8 cellular contexts compared by ENCODE assay signal in genomic region chr7:131556055-131556911, GRCh38. TPM values are rescaled to one million over a fixed set of nuclear protein-coding genes. Genes with fewer than 3 reads are reported as not detected.
DNase-seq lines count a peak whose midpoint lies in the region; ATAC-seq and TF ChIP-seq lines count a peak whose summit lies in the region.

Gene PODXL (minus strand): TSS chr7:131556628. CDS start chr7:131556359, 269 bp downstream.

- H3K18ac ChIP-seq in mesendoderm (ENCODE audit: low read length): peak within 1 kb of the TSS; percentile 86

- H3K4me1 Mint-ChIP-seq in activated CD8-positive, alpha-beta T cell treated with anti-CD3 and anti-CD28 coated beads, Interleukin-2, amount 10 ng/mL, durations not matched to agents 7 days and 5 days (ENCODE audit: low read depth): peaks cover 16% of the 10 kb centered on the region

- H3K27ac Mint-ChIP-seq in activated CD8-positive, alpha-beta T cell treated with anti-CD3 and anti-CD28 coated beads, Interleukin-2, amount 10 ng/mL, durations not matched to agents 7 days and 5 days: no peak within 1 kb of the TSS

- H2BK5ac ChIP-seq in mesendoderm (ENCODE audit: low read length): peak within 1 kb of the TSS; percentile 65

- H3K36me3 Mint-ChIP-seq in activated CD8-positive, alpha-beta T cell treated with anti-CD3 and anti-CD28 coated beads, Interleukin-2, amount 10 ng/mL, durations not matched to agents 7 days and 5 days (ENCODE audit: low read depth): no peaks in the 10 kb centered on the region

- peak; percentile 78 for ATAC-seq in GM18909 (IDR thresholded peaks at IDR 0.05; ENCODE audit: poor library complexity, unreplicated experiment)
- peak; percentile 81 for ATAC-seq in HG03159 (IDR thresholded peaks at IDR 0.05; ENCODE audit: unreplicated experiment)
- ATAC-seq in activated CD8-positive, alpha-beta T cell treated with anti-CD3 and anti-CD28 coated beads, Interleukin-2, amount 10 ng/mL, durations not matched to agents 7 days and 5 days: peak; percentile 85

- peaks cover 49% of the 10 kb centered on the region for H3K79me2 ChIP-seq in mesendoderm (ENCODE audit: control insufficient read depth, insufficient read depth, low read length)

- DNase-seq in AG10803 (ENCODE audit: low read depth) (peak; percentile 74), NCI-H69 (lab: John Stamatoyannopoulos, UW) (peak; percentile 88), mesendoderm (peak; percentile 83)
- peak; percentile 71 for DNase-seq in activated CD8-positive, alpha-beta T cell treated with anti-CD3 and anti-CD28 coated beads, Interleukin-2, amount 10 ng/mL, durations not matched to agents 7 days and 5 days
- DNase-seq in stimulated activated CD8-positive, alpha-beta memory T cell treated with anti-CD3 and anti-CD28 coated beads, Interleukin-2, amount 100 ng/mL, for 1 hour (ENCODE audit: low read depth in 2 of 2): peak; percentile 13 to 22

- H3K9ac ChIP-seq in endocrine pancreas (ENCODE audit: control insufficient read depth, insufficient read depth, low read length) (peak within 1 kb of the TSS; percentile 49), mesendoderm (ENCODE audit: low read length) (peak within 1 kb of the TSS; percentile 84)

- peak within 1 kb of the TSS; percentile 80 for H2BK120ac ChIP-seq in mesendoderm (ENCODE audit: low read depth, low read length)

- peak within 1 kb of the TSS; percentile 84 for H3K4me2 ChIP-seq in mesendoderm (ENCODE audit: low read length)

- H3K4ac ChIP-seq in mesendoderm (ENCODE audit: low read depth, low read length): peak within 1 kb of the TSS; percentile 93

- peaks cover 4% of the 10 kb centered on the region for H3K27me3 ChIP-seq in endocrine pancreas (ENCODE audit: control insufficient read depth, insufficient read depth, low read length)
- no peaks in the 10 kb centered on the region for H3K27me3 ChIP-seq in mesendoderm (ENCODE audit: insufficient read depth, low read length, poor library complexity)

- H3K36me3 ChIP-seq in endocrine pancreas (ENCODE audit: control insufficient read depth, insufficient read depth, low read length) (no peaks in the 10 kb centered on the region), mesendoderm (ENCODE audit: control insufficient read depth, insufficient read depth, low read length) (no peaks in the 10 kb centered on the region)

- H3K9me3 Mint-ChIP-seq in activated CD8-positive, alpha-beta T cell treated with anti-CD3 and anti-CD28 coated beads, Interleukin-2, amount 10 ng/mL, durations not matched to agents 7 days and 5 days (ENCODE audit: insufficient read depth): no peaks in the 10 kb centered on the region

- no peak within 1 kb of the TSS for H2AK5ac ChIP-seq in mesendoderm (ENCODE audit: low read length)

- WGBS in mesendoderm (ENCODE audit: extremely low coverage, insufficient coverage, low lambda C conversion rate): no CpG with 5 or more reads among the region's 112 CpGs

- CTCF ChIA-PET in activated CD8-positive, alpha-beta T cell treated with anti-CD3 and anti-CD28 coated beads, Interleukin-2, amount 10 ng/mL, durations not matched to agents 7 days and 5 days (lab: Charles Lee): interaction anchor here (2.1 kb wide), 1 partner anchor 10 kb away, joined by 9 read pairs; no protein-coding TSS in a partner anchor

- H3K4me1 ChIP-seq in endocrine pancreas (ENCODE audit: control insufficient read depth, insufficient read depth, low read length) (no peaks in the 10 kb centered on the region), mesendoderm (ENCODE audit: control insufficient read depth, low read depth, low read length) (peaks cover 18% of the 10 kb centered on the region)

- no peak for TF ChIP-seq CTCF in AG10803 (conservative IDR thresholded peaks at IDR 0.05; ENCODE audit: low read length)

- POLR2A ChIA-PET in activated CD8-positive, alpha-beta T cell treated with anti-CD3 and anti-CD28 coated beads, Interleukin-2, amount 10 ng/mL, durations not matched to agents 7 days and 5 days (lab: Charles Lee): no interaction called here

- no peak within 1 kb of the TSS for H4K5ac ChIP-seq in mesendoderm (ENCODE audit: low read length)

- H3K27me3 Mint-ChIP-seq in activated CD8-positive, alpha-beta T cell treated with anti-CD3 and anti-CD28 coated beads, Interleukin-2, amount 10 ng/mL, durations not matched to agents 7 days and 5 days (ENCODE audit: low read depth): peaks cover 57% of the 10 kb centered on the region

- peak within 1 kb of the TSS; percentile 10 for H2BK15ac ChIP-seq in mesendoderm (replicated peaks; ENCODE audit: low read depth)

- peak within 1 kb of the TSS; percentile 61 for H3K4me3 Mint-ChIP-seq in activated CD8-positive, alpha-beta T cell treated with anti-CD3 and anti-CD28 coated beads, Interleukin-2, amount 10 ng/mL, durations not matched to agents 7 days and 5 days

- H3K9me3 ChIP-seq in endocrine pancreas (ENCODE audit: control insufficient read depth, low read length): no peaks in the 10 kb centered on the region

- H3K27ac ChIP-seq in mesendoderm (ENCODE audit: low read depth, low read length): peak within 1 kb of the TSS; percentile 83

- H3K56ac ChIP-seq in mesendoderm (ENCODE audit: low read length): peak within 1 kb of the TSS; percentile 91

- H3K23ac ChIP-seq in mesendoderm (ENCODE audit: low read length): peak within 1 kb of the TSS; percentile 72

- H3K4me3 ChIP-seq in AG10803 (ENCODE audit: low read length) (peak within 1 kb of the TSS; percentile 69), endocrine pancreas (ENCODE audit: control insufficient read depth, insufficient read depth, low read length) (no peak within 1 kb of the TSS), mesendoderm (ENCODE audit: low read length) (peak within 1 kb of the TSS; percentile 57)

- no peaks in the 10 kb centered on the region for H3K79me1 ChIP-seq in mesendoderm (ENCODE audit: low read length)

- no peak within 1 kb of the TSS for H4K8ac ChIP-seq in mesendoderm (ENCODE audit: low read depth, low read length)

RNA-seq across cellular contexts. Expression of gene PODXL, which starts in this region (rescaled TPM):
- total RNA-seq in activated CD8-positive, alpha-beta T cell treated with anti-CD3 and anti-CD28 coated beads, Interleukin-2, amount 10 ng/mL, durations not matched to agents 7 days and 5 days: 1 to 10 TPM; 1.3 to 1.5 TPM
- 242 TPM for polyA plus RNA-seq in mesendoderm (2013, experiment 1 of 2)
- 262 TPM for polyA plus RNA-seq in mesendoderm (2013, experiment 2 of 2)

Comparison
In these comparisons a context has a peak if more than half of its experiments do, and no peak if none do; other contexts are left out.
1. DNase-seq: peak in every context shown above with its lines; median percentile 88 in NCI-H69; 83 in mesendoderm; 74 in AG10803; 71 in activated CD8-positive, alpha-beta T cell treated with anti-CD3 and anti-CD28 coated beads, Interleukin-2, amount 10 ng/mL, durations not matched to agents 7 days and 5 days; 18 in stimulated activated CD8-positive, alpha-beta memory T cell treated with anti-CD3 and anti-CD28 coated beads, Interleukin-2, amount 100 ng/mL, for 1 hour.